ENCODE assay signal across 10 cellular contexts in the genomic region with DNA sequence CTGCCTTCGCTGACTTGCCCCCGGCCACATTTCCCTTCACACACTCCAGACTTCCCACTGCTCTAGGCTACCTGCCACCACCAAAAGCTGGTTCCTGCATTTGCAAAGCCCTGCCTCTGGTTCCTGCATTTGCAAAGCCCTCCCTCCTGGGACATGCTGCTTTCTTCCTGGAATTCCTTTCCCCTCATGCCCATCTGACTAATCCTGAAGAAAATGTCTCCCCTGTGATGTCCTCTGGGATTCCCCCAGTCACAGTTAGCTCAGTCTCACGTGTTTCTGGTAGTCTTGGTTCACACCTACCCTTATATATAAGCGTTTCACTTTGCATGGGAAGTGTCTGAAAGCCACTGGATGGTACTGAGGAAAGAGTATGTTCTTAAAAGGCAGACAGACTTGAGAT.
DNase-seq lines count a peak whose midpoint lies in the region; ATAC-seq and TF ChIP-seq lines count a peak whose summit lies in the region.
"Had no signal": no experiment of that assay in that cellular context is flagged by ENCODE, and none has a peak within 500 bp of the region (broad histone marks: within the 10 kb centered on the region; RNA-seq: fewer than 3 reads in every experiment).

No MANE protein-coding gene starts in this region.

- DNase-seq in Caki2 (ENCODE audit: low read depth) = peak; percentile 73
- peak; percentile 30 for DNase-seq in NCI-H69 (lab: John Stamatoyannopoulos, UW)
- DNase-seq in endothelial cell (ENCODE audit: low spot score) = peak; percentile 30
- DNase-seq in omental fat pad (ENCODE audit: low spot score) = no peak
- no peak for DNase-seq in effector CD8-positive, alpha-beta T cell (lab: John Stamatoyannopoulos, UW)
- DNase-seq in DMS153 treated with DMSO at 0.1 percent for 48 hours (lab: John Stamatoyannopoulos, UW; ENCODE audit: unreplicated experiment) = no peak
- DNase-seq: effector memory CD8-positive, alpha-beta T cell; transverse colon had no signal

- ATAC-seq in omental fat pad (ENCODE audit: low FRiP score) = no peak
- ATAC-seq in GM19351 (IDR thresholded peaks at IDR 0.05; ENCODE audit: unreplicated experiment) = no peak
- ATAC-seq: effector memory CD8-positive, alpha-beta T cell had no signal

- H3K27ac ChIP-seq in mesodermal cell (ENCODE audit: low read depth, low read length, severe bottlenecking) = peak overlapping the region; percentile 65
- H3K27ac ChIP-seq: transverse colon had no signal

- H3K27me3 Mint-ChIP-seq in endothelial cell (ENCODE audit: unreplicated experiment) = peaks cover 4% of the 10 kb centered on the region

- WGBS in mesodermal cell (ENCODE audit: insufficient coverage in 2 of 2), 2 experiments = 10 to 11% methylated on average over 2 to 3 of the region's 4 CpGs

- H3K4me1 ChIP-seq in mesodermal cell (ENCODE audit: control insufficient read depth, insufficient read depth, low read length, poor library complexity, severe bottlenecking) = peaks cover 42% of the 10 kb centered on the region

- H3K27ac Mint-ChIP-seq in endothelial cell (ENCODE audit: unreplicated experiment) = peak overlapping the region; percentile 91
- H3K27ac Mint-ChIP-seq: effector memory CD8-positive, alpha-beta T cell had no signal

- no peak overlapping the region for H3K4me3 ChIP-seq in mesodermal cell (ENCODE audit: extremely low read depth, insufficient read depth, low read length, poor library complexity, severe bottlenecking)
- H3K4me3 ChIP-seq: transverse colon had no signal

- no peaks in the 10 kb centered on the region for H3K9me3 ChIP-seq in mesodermal cell (ENCODE audit: control insufficient read depth, low read length)
- H3K9me3 ChIP-seq: transverse colon had no signal

- no peaks in the 10 kb centered on the region for H3K36me3 Mint-ChIP-seq in endothelial cell (ENCODE audit: low read depth, unreplicated experiment)

- peaks cover 11% of the 10 kb centered on the region for H3K36me3 ChIP-seq in mesodermal cell (ENCODE audit: control insufficient read depth, insufficient read depth, low read length)
- H3K36me3 ChIP-seq: transverse colon had no signal

- H3K4me1 Mint-ChIP-seq in endothelial cell (ENCODE audit: unreplicated experiment) = peaks cover 38% of the 10 kb centered on the region

- in situ Hi-C loops in Caki2 (cut with HindIII; ENCODE audit: low pct_unique_long_range_greater_than_20kb, low sequenced_read_pairs) = no loop called here

- no peaks in the 10 kb centered on the region for H3K9me3 Mint-ChIP-seq in endothelial cell (ENCODE audit: unreplicated experiment)
- H3K9me3 Mint-ChIP-seq: effector memory CD8-positive, alpha-beta T cell had no signal

- no peak for TF ChIP-seq CTCF in endothelial cell (IDR thresholded peaks at IDR 0.05; ENCODE audit: unreplicated experiment)
- no peak for TF ChIP-seq CTCF in omental fat pad (IDR thresholded peaks at IDR 0.05)

- no peak overlapping the region for H3K4me3 Mint-ChIP-seq in endothelial cell (ENCODE audit: unreplicated experiment)
- H3K4me3 Mint-ChIP-seq: effector memory CD8-positive, alpha-beta T cell had no signal

Comparison
In these comparisons a context has a peak if more than half of its experiments do, and no peak if none do; other contexts are left out.
1. DNase-seq: peak in Caki2 (single experiment), NCI-H69 (single experiment) and endothelial cell (single experiment); none in omental fat pad (single experiment), effector CD8-positive, alpha-beta T cell (single experiment) and DMS153 treated with DMSO at 0.1 percent for 48 hours (single experiment).